In genomic region chr9:138024131-138024530, GRCh38 we compare ENCODE assay signal across 2 cellular contexts.
TF ChIP-seq lines count a peak whose summit lies in the region.

No MANE protein-coding gene starts in this region.

TF ChIP-seq in HEK293T, 16 proteins besides CTCF, POLR2A, EP300 and RAD21 (continued from another document):
- TF ChIP-seq FOXM1 (IDR thresholded peaks at IDR 0.05; ENCODE audit: borderline replicate concordance) (no peak), L3MBTL2 (conservative IDR thresholded peaks at IDR 0.05) (no peak), NFRKB (IDR thresholded peaks at IDR 0.05) (no peak)

TF ChIP-seq in SK-N-SH, 30 proteins besides CTCF, POLR2A, EP300 and RAD21 (continued from another document):
- no peak for TF ChIP-seq REST (IDR thresholded peaks at IDR 0.05; ENCODE audit: low read depth, low read length)
- no peak for TF ChIP-seq CHD2 (IDR thresholded peaks at IDR 0.05; ENCODE audit: low read length, partially characterized antibody)
- TF ChIP-seq RFX5 (IDR thresholded peaks at IDR 0.05; ENCODE audit: low read length), result no peak
- TF ChIP-seq SIN3A (IDR thresholded peaks at IDR 0.05; ENCODE audit: borderline replicate concordance, low read depth, low read length), result no peak
- no peak for TF ChIP-seq RCOR1 (IDR thresholded peaks at IDR 0.05; ENCODE audit: low read length)
- no peak for TF ChIP-seq USF1 (IDR thresholded peaks at IDR 0.05; ENCODE audit: borderline replicate concordance, low read depth)
- TF ChIP-seq MEF2A (IDR thresholded peaks at IDR 0.05; ENCODE audit: borderline replicate concordance, low read depth), result no peak
- no peak for TF ChIP-seq MXI1 (IDR thresholded peaks at IDR 0.05; ENCODE audit: low read depth, low read length)
- no peak for TF ChIP-seq NFIC (IDR thresholded peaks at IDR 0.05; ENCODE audit: borderline replicate concordance)
- TF ChIP-seq FOSL2 (IDR thresholded peaks at IDR 0.05; ENCODE audit: borderline replicate concordance, low read depth), result no peak
- no peak for TF ChIP-seq TEAD4 (IDR thresholded peaks at IDR 0.05; ENCODE audit: borderline replicate concordance, insufficient read depth)
- no peak for TF ChIP-seq RXRA (IDR thresholded peaks at IDR 0.05; ENCODE audit: borderline replicate concordance, low read depth)
